ENCODE assay signal across 8 cellular contexts in genomic region chr18:3447895-3448844, GRCh38. TPM values are rescaled to one million over a fixed set of nuclear protein-coding genes. Genes with fewer than 3 reads are reported as not detected.
DNase-seq lines count a peak whose midpoint lies in the region; ATAC-seq and TF ChIP-seq lines count a peak whose summit lies in the region.

No MANE protein-coding gene starts in this region.

- peak overlapping the region; percentile 95 for H3K4me3 Mint-ChIP-seq in chondrocyte (ENCODE audit: unreplicated experiment)

- H3K36me3 Mint-ChIP-seq in chondrocyte (ENCODE audit: low read depth) = no peaks in the 10 kb centered on the region

- H3K27ac Mint-ChIP-seq in chondrocyte (ENCODE audit: unreplicated experiment) = peak overlapping the region; percentile 100

- DNase-seq in AG20443 (ENCODE audit: low spot score) = peak; percentile 87
- DNase-seq in NCI-H345 treated with DMSO at 0.1 percent for 48 hours (lab: John Stamatoyannopoulos, UW; ENCODE audit: unreplicated experiment) = peak; percentile 92
- DNase-seq in activated CD4-positive, CD25-positive, alpha-beta regulatory T cell treated with anti-CD3 and anti-CD28 coated beads, Interleukin-2, amount 50 U/mL, for 72 hours = peak; percentile 74
- DNase-seq in chondrocyte (ENCODE audit: low spot score) = peak; percentile 98
- peak; percentile 99 for DNase-seq in kidney tubule cell (ENCODE audit: low spot score)
- peak; percentile 43 to 66 for DNase-seq in stimulated activated CD4-positive, alpha-beta T cell treated with anti-CD3 and anti-CD28 coated beads, Interleukin-1b, Interleukin-23, amount 100 ng/mL, for 1 hour (ENCODE audit: low read depth in 2 of 2)

- no peaks in the 10 kb centered on the region for H3K27me3 Mint-ChIP-seq in chondrocyte (ENCODE audit: low read depth)

- H3K9me3 Mint-ChIP-seq in chondrocyte (ENCODE audit: low read depth) = no peaks in the 10 kb centered on the region

- peak; percentile 49 for TF ChIP-seq CTCF in chondrocyte (IDR thresholded peaks at IDR 0.05)

- ATAC-seq in GM19043 (IDR thresholded peaks at IDR 0.05; ENCODE audit: low read depth, unreplicated experiment) (peak; percentile 67), HG03354 (IDR thresholded peaks at IDR 0.05; ENCODE audit: poor library complexity, severe bottlenecking, unreplicated experiment) (peak; percentile 71)

- peaks cover 23% of the 10 kb centered on the region for H3K4me1 Mint-ChIP-seq in chondrocyte (ENCODE audit: low read depth)

RNA-seq across cellular contexts. Expression of gene TGIF1, which starts 1.8 kb away (rescaled TPM):
- total RNA-seq in chondrocyte = 26.5 to 67.0 TPM (median 58.5 TPM) in 3 replicates

Comparison
In these comparisons a context has a peak if more than half of its experiments do, and no peak if none do; other contexts are left out.
1. Peak in every context shown above with its lines: DNase-seq and ATAC-seq.